In the genomic region with DNA sequence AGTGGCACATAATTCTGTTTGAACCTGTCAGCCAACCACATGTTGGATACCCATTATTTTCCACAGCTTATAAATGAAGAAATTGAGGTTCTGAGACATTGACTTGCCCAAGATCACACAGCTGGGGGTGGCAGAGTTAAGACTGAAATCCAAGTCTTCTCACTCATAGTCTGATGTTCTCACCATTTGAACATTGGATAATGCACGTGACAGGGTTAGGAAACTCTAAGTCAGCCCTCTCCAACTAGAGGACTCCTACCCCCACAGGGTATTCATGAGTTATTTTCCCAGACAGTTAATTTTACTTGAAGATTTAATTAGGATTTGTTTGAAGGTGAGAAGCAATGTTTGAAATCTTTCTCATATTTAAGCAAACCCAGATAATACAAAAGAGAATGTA, we compare ENCODE assay signal across 26 cellular contexts. TPM values are rescaled to one million over a fixed set of nuclear protein-coding genes. Genes with fewer than 3 reads are reported as not detected.
DNase-seq lines count a peak whose midpoint lies in the region; ATAC-seq, FAIRE-seq and TF ChIP-seq lines count a peak whose summit lies in the region.
"Had no signal": no experiment of that assay in that cellular context is flagged by ENCODE, and none has a peak within 500 bp of the region (broad histone marks: within the 10 kb centered on the region; RNA-seq: fewer than 3 reads in every experiment).

No MANE protein-coding gene starts in this region.

- no peak for DNase-seq in CD4-positive, alpha-beta T cell
- DNase-seq in OCI-LY7 (ENCODE audit: low spot score) (no peak), endodermal cell (no peak), osteocyte (ENCODE audit: extremely low spot score, unreplicated experiment) (no peak), urothelium cell line (ENCODE audit: low spot score) (no peak)
- no peak for DNase-seq in activated effector memory CD4-positive, alpha-beta T cell treated with anti-CD3 and anti-CD28 coated beads, Interleukin-2, amount 50 U/mL, for 16 hours
- DNase-seq in stimulated activated naive CD8-positive, alpha-beta T cell treated with anti-CD3 and anti-CD28 coated beads, Interleukin-15, amount 100 ng/mL, for 72 hours = no peak
- DNase-seq in CD8-positive, alpha-beta memory T cell = no peak
- DNase-seq: activated CD4-positive, alpha-beta T cell treated with anti-CD3 and anti-CD28 coated beads, Interleukin-2, amount 50 U/mL, for 48 hours; CD8-positive, alpha-beta T cell; DMS79 treated with DMSO at 0.1 percent for 48 hours; left lung; mucosa of descending colon; MV-4-11; NCI-H187; NCI-H748 treated with DMSO at 0.1 percent for 48 hours; PC-9; stimulated activated CD4-positive, alpha-beta T cell treated with anti-CD3 and anti-CD28 coated beads, Interleukin-15, amount 100 ng/mL, for 24 hours; testis; WERI-Rb-1 had no signal

- ATAC-seq in CD4-positive, alpha-beta T cell (ENCODE audit: poor library complexity) = no peak
- ATAC-seq in stimulated activated naive CD8-positive, alpha-beta T cell treated with anti-CD3 and anti-CD28 coated beads, Interleukin-15, amount 100 ng/mL, for 72 hours = no peak
- ATAC-seq: CD8-positive, alpha-beta T cell; left lung had no signal

- no peaks in the 10 kb centered on the region for H3K36me3 Mint-ChIP-seq in CD4-positive, alpha-beta T cell (ENCODE audit: low read depth)
- H3K36me3 Mint-ChIP-seq in endodermal cell (ENCODE audit: low read depth) = peaks cover 1% of the 10 kb centered on the region
- H3K36me3 Mint-ChIP-seq in osteocyte (ENCODE audit: unreplicated experiment) = no peaks in the 10 kb centered on the region
- peaks cover 2 to 7% (median 2%) of the 10 kb centered on the region in 3 donors for H3K36me3 Mint-ChIP-seq in CD8-positive, alpha-beta memory T cell
- H3K36me3 Mint-ChIP-seq: CD8-positive, alpha-beta T cell had no signal

- H3K4me3 ChIP-seq in OCI-LY7 (ENCODE audit: low read depth, low read length, poor library complexity, severe bottlenecking) = no peak overlapping the region
- H3K4me3 ChIP-seq in endodermal cell (ENCODE audit: low read length) = no peak overlapping the region
- H3K4me3 ChIP-seq in CD8-positive, alpha-beta memory T cell (ENCODE audit: low read length) = no peak overlapping the region
- H3K4me3 ChIP-seq: HAP-1, K562, left lung, mucosa of descending colon, PC-9, testis had no signal

- peaks cover 54% of the 10 kb centered on the region for H3K4me1 Mint-ChIP-seq in CD4-positive, alpha-beta T cell (ENCODE audit: low read depth)
- H3K4me1 Mint-ChIP-seq in endodermal cell = peaks cover 22% of the 10 kb centered on the region
- H3K4me1 Mint-ChIP-seq in osteocyte (ENCODE audit: unreplicated experiment) = peaks cover 75% of the 10 kb centered on the region
- H3K4me1 Mint-ChIP-seq in stimulated activated naive CD8-positive, alpha-beta T cell treated with anti-CD3 and anti-CD28 coated beads, Interleukin-15, amount 100 ng/mL, for 72 hours = peaks cover 20% of the 10 kb centered on the region
- peaks cover 23 to 37% (median 37%) of the 10 kb centered on the region in 3 donors for H3K4me1 Mint-ChIP-seq in CD8-positive, alpha-beta memory T cell

- H3K9ac ChIP-seq in endodermal cell (ENCODE audit: extremely low read depth, low read length, poor library complexity, severe bottlenecking) = no peak overlapping the region

- H3K9me3 Mint-ChIP-seq in CD4-positive, alpha-beta T cell = no peaks in the 10 kb centered on the region
- H3K9me3 Mint-ChIP-seq in endodermal cell (no peaks in the 10 kb centered on the region), osteocyte (ENCODE audit: unreplicated experiment) (no peaks in the 10 kb centered on the region)
- H3K9me3 Mint-ChIP-seq in stimulated activated naive CD8-positive, alpha-beta T cell treated with anti-CD3 and anti-CD28 coated beads, Interleukin-15, amount 100 ng/mL, for 72 hours = no peaks in the 10 kb centered on the region
- H3K9me3 Mint-ChIP-seq in CD8-positive, alpha-beta memory T cell = no peaks in the 10 kb centered on the region
- H3K9me3 Mint-ChIP-seq: CD8-positive, alpha-beta T cell; T-helper 2 cell treated with Interferon-gamma antibody and Interleukin-4, amounts not matched to agents 5 μg/mL and 100 μg/mL, for 36 hours had no signal

- H3K9me3 ChIP-seq in CD4-positive, alpha-beta T cell (ENCODE audit: control insufficient read depth, low read length) = no peaks in the 10 kb centered on the region
- H3K9me3 ChIP-seq in OCI-LY7 (ENCODE audit: low read length) (no peaks in the 10 kb centered on the region), endodermal cell (ENCODE audit: control insufficient read depth, low read length) (no peaks in the 10 kb centered on the region)
- no peaks in the 10 kb centered on the region for H3K9me3 ChIP-seq in CD8-positive, alpha-beta memory T cell (ENCODE audit: low read length)
- H3K9me3 ChIP-seq: HAP-1, left lung, mucosa of descending colon, testis had no signal

- H3K27ac ChIP-seq in CD4-positive, alpha-beta T cell (ENCODE audit: low read depth, low read length) = no peak overlapping the region
- no peak overlapping the region for H3K27ac ChIP-seq in OCI-LY7 (ENCODE audit: low read depth, low read length, poor library complexity, severe bottlenecking)
- peak overlapping the region; percentile 68 for H3K27ac ChIP-seq in endodermal cell (ENCODE audit: low read depth, low read length)
- no peak overlapping the region for H3K27ac ChIP-seq in CD8-positive, alpha-beta memory T cell (ENCODE audit: low read depth, low read length)
- H3K27ac ChIP-seq: PC-9, WERI-Rb-1 had no signal

- peak overlapping the region; percentile 66 for H2AFZ ChIP-seq in OCI-LY7 (ENCODE audit: low read length)
- H2AFZ ChIP-seq: PC-9 had no signal

- POLR2A ChIA-PET in CD4-positive, alpha-beta T cell (lab: Charles Lee) = interaction anchor here (1.1 to 3.6 kb wide), 3 partner anchors 9 to 23 kb away, joined by 3 to 38 read pairs (median 35); no protein-coding TSS in a partner anchor
- POLR2A ChIA-PET in OCI-LY7 (lab: Charles Lee) = interaction anchor here (1.6 to 2.9 kb wide), 3 partner anchors 9 to 22 kb away, joined by 4 to 33 read pairs (median 18); no protein-coding TSS in a partner anchor
- POLR2A ChIA-PET in CD8-positive, alpha-beta memory T cell (lab: Charles Lee) = interaction anchor here (1.2 kb wide), 1 partner anchor 12 kb away, joined by 5 read pairs; no protein-coding TSS in a partner anchor

- H3K79me2 ChIP-seq in OCI-LY7 (ENCODE audit: insufficient read depth, low read depth, low read length) = no peaks in the 10 kb centered on the region

- intact Hi-C loops in CD4-positive, alpha-beta T cell (cut with DNase I, micrococcal nuclease) = loop anchor here in 1 of 2 experiments (5.0 kb wide), 1 partner anchor 200 kb away; no protein-coding TSS in a partner anchor
- intact Hi-C loops in OCI-LY7 (cut with micrococcal nuclease; ENCODE audit: unreplicated experiment) = no loop called here

- no peak for TF ChIP-seq CTCF in CD4-positive, alpha-beta T cell (IDR thresholded peaks at IDR 0.05)
- no peak for TF ChIP-seq CTCF in OCI-LY7 (conservative IDR thresholded peaks at IDR 0.05; ENCODE audit: low read length)
- TF ChIP-seq CTCF in endodermal cell (conservative IDR thresholded peaks at IDR 0.05) = no peak
- no peak for TF ChIP-seq CTCF in osteocyte (IDR thresholded peaks at IDR 0.05)

- H3K27me3 ChIP-seq in CD4-positive, alpha-beta T cell (ENCODE audit: control insufficient read depth, insufficient read depth, low read length) = no peaks in the 10 kb centered on the region
- no peaks in the 10 kb centered on the region for H3K27me3 ChIP-seq in endodermal cell (ENCODE audit: control insufficient read depth, insufficient read depth, low read length, poor library complexity, severe bottlenecking)
- no peaks in the 10 kb centered on the region for H3K27me3 ChIP-seq in CD8-positive, alpha-beta memory T cell (ENCODE audit: insufficient read depth, low read length, poor library complexity, severe bottlenecking)
- H3K27me3 ChIP-seq: left lung, testis had no signal

- no peaks in the 10 kb centered on the region for H3K9me2 ChIP-seq in OCI-LY7 (ENCODE audit: insufficient read depth, low read length)

- BruUV-seq in OCI-LY7 (replicated peaks; lab: Mats Ljungman, UMichigan) = no TSS peak

- peak overlapping the region; percentile 88 for H3K27ac Mint-ChIP-seq in CD4-positive, alpha-beta T cell
- H3K27ac Mint-ChIP-seq in endodermal cell = no peak overlapping the region
- peak overlapping the region; percentile 97 for H3K27ac Mint-ChIP-seq in osteocyte (ENCODE audit: unreplicated experiment)
- H3K27ac Mint-ChIP-seq in stimulated activated naive CD8-positive, alpha-beta T cell treated with anti-CD3 and anti-CD28 coated beads, Interleukin-15, amount 100 ng/mL, for 72 hours = no peak overlapping the region
- H3K27ac Mint-ChIP-seq in CD8-positive, alpha-beta memory T cell = peak overlapping the region in 1 of 8 donors; percentile 47
- H3K27ac Mint-ChIP-seq: T-helper 2 cell treated with Interferon-gamma antibody and Interleukin-4, amounts not matched to agents 5 μg/mL and 100 μg/mL, for 36 hours had no signal

- peaks cover 25% of the 10 kb centered on the region for H3K4me1 ChIP-seq in OCI-LY7 (ENCODE audit: insufficient read depth, low read length, poor library complexity, severe bottlenecking)
- H3K4me1 ChIP-seq in endodermal cell (ENCODE audit: control insufficient read depth, insufficient read depth, low read length) = no peaks in the 10 kb centered on the region
- H3K4me1 ChIP-seq in CD8-positive, alpha-beta memory T cell (ENCODE audit: insufficient read depth, low read length) = peaks cover 21% of the 10 kb centered on the region
- H3K4me1 ChIP-seq: testis had no signal

- 84% methylated on average over 1 of the region's 1 CpG; no CpG with 5 or more reads in 1 of the 2 experiments for WGBS in endodermal cell (ENCODE audit: insufficient coverage in 1 of 2, insufficient read length in 1 of 2), 2 experiments

- H3K4me2 ChIP-seq in OCI-LY7 (ENCODE audit: low read length) = no peak overlapping the region
- H3K4me2 ChIP-seq: PC-9 had no signal

- no peaks in the 10 kb centered on the region for H4K20me1 ChIP-seq in OCI-LY7 (ENCODE audit: insufficient read depth, low read length)

- no peaks in the 10 kb centered on the region for H3K27me3 Mint-ChIP-seq in CD4-positive, alpha-beta T cell
- H3K27me3 Mint-ChIP-seq in endodermal cell (ENCODE audit: insufficient read depth) = no peaks in the 10 kb centered on the region
- no peaks in the 10 kb centered on the region for H3K27me3 Mint-ChIP-seq in osteocyte (ENCODE audit: unreplicated experiment)
- no peaks in the 10 kb centered on the region for H3K27me3 Mint-ChIP-seq in stimulated activated naive CD8-positive, alpha-beta T cell treated with anti-CD3 and anti-CD28 coated beads, Interleukin-15, amount 100 ng/mL, for 72 hours
- H3K27me3 Mint-ChIP-seq in CD8-positive, alpha-beta memory T cell = no peaks in the 10 kb centered on the region

- FAIRE-seq in urothelium cell line (lab: Jason Lieb, UNC) = no peak
- FAIRE-seq: colon, endometrium, K562 had no signal

- H3K36me3 ChIP-seq in OCI-LY7 (ENCODE audit: insufficient read depth, low read length) (no peaks in the 10 kb centered on the region), endodermal cell (ENCODE audit: control insufficient read depth, insufficient read depth, low read length) (no peaks in the 10 kb centered on the region)
- H3K36me3 ChIP-seq in CD8-positive, alpha-beta memory T cell (ENCODE audit: insufficient read depth, low read length) = no peaks in the 10 kb centered on the region
- H3K36me3 ChIP-seq: HAP-1, left lung, WERI-Rb-1 had no signal

- H3K4me3 Mint-ChIP-seq in CD4-positive, alpha-beta T cell = no peak overlapping the region
- no peak overlapping the region for H3K4me3 Mint-ChIP-seq in endodermal cell
- H3K4me3 Mint-ChIP-seq in osteocyte (ENCODE audit: unreplicated experiment) = peak overlapping the region; percentile 39
- H3K4me3 Mint-ChIP-seq in stimulated activated naive CD8-positive, alpha-beta T cell treated with anti-CD3 and anti-CD28 coated beads, Interleukin-15, amount 100 ng/mL, for 72 hours = no peak overlapping the region
- no peak overlapping the region for H3K4me3 Mint-ChIP-seq in CD8-positive, alpha-beta memory T cell
- H3K4me3 Mint-ChIP-seq: CD8-positive, alpha-beta T cell had no signal

- CTCF ChIA-PET in CD4-positive, alpha-beta T cell (lab: Charles Lee) = interaction anchor here (0.8 kb wide), 1 partner anchor 11 kb away, joined by 5 read pairs; no protein-coding TSS in a partner anchor
- CTCF ChIA-PET in OCI-LY7 (lab: Charles Lee; ENCODE audit: unreplicated experiment) = interaction anchor here (0.7 kb wide), 1 partner anchor 24 kb away, joined by 3 read pairs; no protein-coding TSS in a partner anchor
- CTCF ChIA-PET in CD8-positive, alpha-beta memory T cell (lab: Charles Lee) = interaction anchor here (1.1 to 2.4 kb wide), 2 partner anchors 12 to 61 kb away, joined by 4 to 8 read pairs; a partner anchor contains a TSS

RNA-seq across cellular contexts. Expression of a gene that starts 38.1 kb away (rescaled TPM):
- not detected for total RNA-seq in CD4-positive, alpha-beta T cell
- total RNA-seq in OCI-LY7 (2014; rRNA removed; shearing (Covaris generic)) = not detected in 2 replicates
- total RNA-seq in OCI-LY7 (2022) = not detected in 2 replicates
- not detected for total RNA-seq in endodermal cell
- polyA plus RNA-seq in endodermal cell (2013, experiment 1 of 2) = not detected
- polyA plus RNA-seq in endodermal cell (2013, experiment 2 of 2) = not detected
- total RNA-seq in osteocyte = not detected in 2 replicates
- total RNA-seq in CD8-positive, alpha-beta memory T cell = not detected
- polyA plus RNA-seq in CD8-positive, alpha-beta memory T cell = not detected
- total RNA-seq: CD8-positive, alpha-beta T cell; K562; left lung; mucosa of descending colon; PC-9; SK-MEL-5 had no signal

Comparison
In these comparisons a context has a peak if more than half of its experiments do, and no peak if none do; other contexts are left out.
1. H3K27ac Mint-ChIP-seq: peak in CD4-positive, alpha-beta T cell (single experiment) and osteocyte (single experiment); none in endodermal cell (single experiment) and stimulated activated naive CD8-positive, alpha-beta T cell treated with anti-CD3 and anti-CD28 coated beads, Interleukin-15, amount 100 ng/mL, for 72 hours (0 of 2).